Comparison of ENCODE assay signal across 34 cellular contexts in genomic region chr1:207224666-207225065, GRCh38.
"Had no signal": no experiment of that assay in that cellular context is flagged by ENCODE, and none has a peak within 500 bp of the region (broad histone marks: within the 10 kb centered on the region; RNA-seq: fewer than 3 reads in every experiment).

No MANE protein-coding gene starts in this region.

- H3K36me3 ChIP-seq: MG63 had no signal

- H3K9ac ChIP-seq: KMS-11 had no signal

- H3K4me2 ChIP-seq: KMS-11 had no signal

- H3K27ac ChIP-seq: KMS-11 had no signal

- H3K9me3 ChIP-seq: MG63 had no signal

- H3K4me3 ChIP-seq: MG63 had no signal

- DNase-seq: Karpas-422, Kasumi-1, MG63, MM.1S, MV-4-11, NCI-H1048, NCI-H1092, NCI-H1092 treated with DMSO at 0.1 percent for 48 hours, NCI-H1105, NCI-H1105 treated with DMSO at 0.1 percent for 48 hours, NCI-H1417 treated with DMSO at 0.1 percent for 48 hours, NCI-H1436, NCI-H1436 treated with DMSO at 0.1 percent for 48 hours, NCI-H146, NCI-H1694, NCI-H1694 treated with DMSO at 0.1 percent for 48 hours, NCI-H187, NCI-H187 treated with DMSO at 0.1 percent for 48 hours, NCI-H1930, NCI-H2029, NCI-H2029 treated with DMSO at 0.1 percent for 48 hours, NCI-H2081, NCI-H2081 treated with DMSO at 0.1 percent for 48 hours, NCI-H2107, NCI-H2171, NCI-H2171 treated with DMSO at 0.1 percent for 48 hours, NCI-H2227 treated with DMSO at 0.1 percent for 48 hours, NCI-H226, NCI-H345, NCI-H446, NCI-H446 treated with DMSO at 0.1 percent for 48 hours, NCI-H510A, NCI-H510A treated with DMSO at 0.1 percent for 48 hours had no signal

- H3K27me3 ChIP-seq: MG63 had no signal
